ENCODE assay signal across 15 cellular contexts in the genomic region with DNA sequence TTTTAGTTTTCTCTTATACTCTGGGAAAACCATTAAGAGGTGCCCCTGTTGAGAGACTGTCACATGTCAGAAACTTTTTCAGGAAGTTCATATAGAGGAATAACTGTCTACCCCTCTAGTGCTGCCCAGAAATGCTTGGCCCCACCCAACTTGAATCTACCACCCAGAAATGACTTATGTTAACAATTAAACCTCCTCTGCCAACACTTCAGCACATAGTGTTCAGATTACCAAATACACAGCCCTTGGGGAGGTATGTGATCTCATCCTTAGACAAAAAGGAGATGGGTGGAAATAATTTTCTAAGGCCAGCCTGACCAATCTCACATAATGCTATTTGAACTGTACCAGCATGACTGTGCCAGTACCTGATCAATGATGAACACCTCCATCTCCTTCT. TPM values are rescaled to one million over a fixed set of nuclear protein-coding genes. Genes with fewer than 3 reads are reported as not detected.
DNase-seq lines count a peak whose midpoint lies in the region; ATAC-seq and TF ChIP-seq lines count a peak whose summit lies in the region.
"Had no signal": no experiment of that assay in that cellular context is flagged by ENCODE, and none has a peak within 500 bp of the region (broad histone marks: within the 10 kb centered on the region; RNA-seq: fewer than 3 reads in every experiment).

No MANE protein-coding gene starts in this region.

- H3K27me3 ChIP-seq in right cardiac atrium (ENCODE audit: control insufficient read depth, insufficient read depth) (no peaks in the 10 kb centered on the region), left lung (no peaks in the 10 kb centered on the region), suprapubic skin (no peaks in the 10 kb centered on the region)

- H3K4me3 ChIP-seq in right cardiac atrium (ENCODE audit: low read length) (no peak overlapping the region), fibroblast of mammary gland (ENCODE audit: control insufficient read depth, low read depth, low read length) (no peak overlapping the region), left lung (no peak overlapping the region), suprapubic skin (no peak overlapping the region)
- H3K4me3 ChIP-seq: HAP-1, PC-9 had no signal

- no peak overlapping the region for H3K27ac ChIP-seq in right cardiac atrium (ENCODE audit: low read length)
- H3K27ac ChIP-seq in left lung: no peak overlapping the region
- H3K27ac ChIP-seq in suprapubic skin: peak overlapping the region; percentile 67
- H3K27ac ChIP-seq: PC-9 had no signal

- TF ChIP-seq CTCF in fibroblast of mammary gland (conservative IDR thresholded peaks at IDR 0.05; ENCODE audit: control insufficient read depth, insufficient read depth, low read depth, low read length): no peak
- no peak for TF ChIP-seq CTCF in left lung (IDR thresholded peaks at IDR 0.05)
- TF ChIP-seq CTCF in suprapubic skin (IDR thresholded peaks at IDR 0.05): no peak

- DNase-seq in Right ventricle myocardium superior (no peak), right cardiac atrium (no peak), fibroblast of mammary gland (ENCODE audit: low read depth) (peak; percentile 82), left lung (no peak), suprapubic skin (ENCODE audit: low spot score in 2 of 2) (no peak), T-helper 1 cell (no peak), erythroblast (lab: John Stamatoyannopoulos, UW) (no peak), NCI-H82 treated with DMSO at 0.1 percent for 48 hours (lab: John Stamatoyannopoulos, UW; ENCODE audit: unreplicated experiment) (no peak)
- DNase-seq: CD4-positive, alpha-beta memory T cell; Kasumi-1; NCI-H187 treated with DMSO at 0.1 percent for 48 hours; NCI-H69; PC-9 had no signal

- intact Hi-C loops in Right ventricle myocardium superior (cut with DNase I) (no loop called here), right cardiac atrium (cut with DNase I) (loop anchor here in 1 of 4 donors (5.0 kb wide), 1 partner anchor 280 kb away; no protein-coding TSS in a partner anchor), left lung (cut with DNase I) (no loop called here)

- TF ChIP-seq POLR2A in suprapubic skin (IDR thresholded peaks at IDR 0.05) (no peak), erythroblast (IDR thresholded peaks at IDR 0.05; ENCODE audit: low read length) (no peak)

- no peaks in the 10 kb centered on the region for H3K36me3 ChIP-seq in left lung
- H3K36me3 ChIP-seq in suprapubic skin: no peaks in the 10 kb centered on the region
- H3K36me3 ChIP-seq: HAP-1 had no signal

- H3K4me1 ChIP-seq in right cardiac atrium (ENCODE audit: control insufficient read depth, insufficient read depth, low read length) (no peaks in the 10 kb centered on the region), left lung (no peaks in the 10 kb centered on the region), suprapubic skin (peaks cover 8% of the 10 kb centered on the region)
- H3K4me1 ChIP-seq: HAP-1 had no signal

- H3K9me3 ChIP-seq in right cardiac atrium (ENCODE audit: control insufficient read depth, low read length) (no peaks in the 10 kb centered on the region), left lung (no peaks in the 10 kb centered on the region), suprapubic skin (no peaks in the 10 kb centered on the region)
- H3K9me3 ChIP-seq: HAP-1 had no signal

- no peak for TF ChIP-seq EP300 in suprapubic skin (IDR thresholded peaks at IDR 0.05)

- peak; percentile 57 for ATAC-seq in Right ventricle myocardium superior (ENCODE audit: poor library complexity)
- no peak for ATAC-seq in right cardiac atrium
- peak; percentile 66 for ATAC-seq in left lung

RNA-seq across cellular contexts. Expression of a gene that starts 35.6 kb away (rescaled TPM):
- 0.08 TPM for total RNA-seq in Right ventricle myocardium superior
- 1 to 10 TPM in 2 of 4 donors, under 1 TPM in 2; 0.15 to 1.8 (median 0.80) TPM for total RNA-seq in right cardiac atrium
- 0.61 TPM for polyA plus RNA-seq in right cardiac atrium
- 1 to 10 TPM in 1 of 2 donors, under 1 TPM in 1; 0.76 to 2.6 TPM for total RNA-seq in left lung
- total RNA-seq in suprapubic skin: under 1 TPM in 3 of 4 donors, not detected in 1; 0.13 to 0.48 (median 0.17) TPM
- total RNA-seq: CD4-positive, alpha-beta memory T cell had no signal
- polyA plus RNA-seq: CD4-positive, alpha-beta memory T cell; IgD-negative memory B cell had no signal

RNA-seq across cellular contexts. Expression of a gene that starts 47.6 kb away (rescaled TPM):
- total RNA-seq in Right ventricle myocardium superior: not detected
- total RNA-seq in right cardiac atrium: under 1 TPM in 1 of 4 donors, not detected in 3; 0.74 TPM
- polyA plus RNA-seq in right cardiac atrium: 0.34 TPM
- total RNA-seq in left lung: under 1 TPM in 1 of 2 donors, not detected in 1; 0.29 TPM
- total RNA-seq in suprapubic skin: under 1 TPM in 1 of 4 donors, not detected in 3; 0.21 TPM
- total RNA-seq: CD4-positive, alpha-beta memory T cell had no signal
- polyA plus RNA-seq: CD4-positive, alpha-beta memory T cell; IgD-negative memory B cell had no signal

Comparison
In these comparisons a context has a peak if more than half of its experiments do, and no peak if none do; other contexts are left out.
1. ATAC-seq: peak in Right ventricle myocardium superior (single experiment) and left lung (single experiment); none in right cardiac atrium (0 of 2).